Comparison of ENCODE assay signal across 18 cellular contexts in the genomic region with DNA sequence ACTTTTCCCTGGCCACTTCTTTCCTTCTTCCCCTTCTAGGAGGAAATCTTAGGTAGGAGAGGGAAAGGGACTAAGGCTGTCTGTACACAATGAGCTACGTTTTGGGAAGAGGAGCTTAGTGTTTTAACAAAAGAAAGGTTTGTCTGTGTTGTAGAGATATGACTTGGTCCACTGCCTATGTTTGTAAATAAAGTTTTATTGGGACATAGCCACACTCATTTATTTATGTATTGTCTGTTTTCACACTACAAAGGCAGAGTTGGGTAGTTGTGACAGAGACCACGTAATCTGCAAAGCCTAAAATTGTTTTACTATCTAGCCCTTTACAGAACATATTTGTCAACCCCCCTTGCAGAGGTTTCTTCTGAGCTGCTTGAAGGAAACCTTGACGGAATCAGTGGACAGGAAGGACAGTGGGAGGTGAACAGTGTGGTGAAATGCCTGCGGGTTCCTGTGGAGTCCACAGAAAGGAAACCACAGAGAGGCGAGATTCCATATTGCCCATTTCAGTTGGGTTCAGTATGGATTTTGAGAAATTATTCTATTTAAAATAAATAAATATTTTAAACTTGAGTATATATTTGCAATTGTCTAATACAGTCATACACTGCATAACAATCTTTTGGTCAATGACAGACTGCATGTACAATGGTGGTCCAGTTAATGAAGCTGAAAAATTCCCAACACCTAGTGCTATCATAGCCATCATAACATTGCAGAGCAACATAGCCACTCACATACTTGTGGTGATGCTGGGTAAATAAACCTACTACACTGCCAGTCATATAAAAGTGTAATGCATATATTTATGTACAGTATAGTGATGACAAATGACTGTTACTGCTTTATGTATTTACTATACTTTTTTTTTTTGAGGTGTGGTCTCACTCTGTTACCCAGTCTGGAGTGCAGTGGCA.
DNase-seq lines count a peak whose midpoint lies in the region; ATAC-seq, FAIRE-seq and TF ChIP-seq lines count a peak whose summit lies in the region.
"Had no signal": no experiment of that assay in that cellular context is flagged by ENCODE, and none has a peak within 500 bp of the region (broad histone marks: within the 10 kb centered on the region; RNA-seq: fewer than 3 reads in every experiment).

No MANE protein-coding gene starts in this region.

- ATAC-seq in PC-3 (peak; percentile 59), HG02852 (IDR thresholded peaks at IDR 0.05; ENCODE audit: unreplicated experiment) (no peak)

- no peaks in the 10 kb centered on the region for H3K9me3 ChIP-seq in PC-3 (ENCODE audit: low read length)

- H4K20me1 ChIP-seq in PC-3 (ENCODE audit: low read length): no peaks in the 10 kb centered on the region

- H3K9me3 Mint-ChIP-seq in neural crest cell: no peaks in the 10 kb centered on the region
- H3K9me3 Mint-ChIP-seq: CD4-positive, alpha-beta memory T cell had no signal

- H3K27me3 Mint-ChIP-seq in neural crest cell (ENCODE audit: low read depth): no peaks in the 10 kb centered on the region
- H3K27me3 Mint-ChIP-seq: CD4-positive, alpha-beta memory T cell had no signal

- no peak overlapping the region for H3K27ac ChIP-seq in PC-3 (ENCODE audit: low read length)

- no peak overlapping the region for H3K9ac ChIP-seq in PC-3 (ENCODE audit: low read length)

- BruUV-seq in PC-3 (replicated peaks; lab: Mats Ljungman, UMichigan): no TSS peak

- CTCF ChIA-PET in PC-3 (lab: Charles Lee): no interaction called here

- H3K79me2 ChIP-seq in PC-3 (ENCODE audit: low read length): no peaks in the 10 kb centered on the region

- no peaks in the 10 kb centered on the region for H3K4me1 Mint-ChIP-seq in neural crest cell

- FAIRE-seq in urothelium cell line (lab: Jason Lieb, UNC): no peak

- H2AFZ ChIP-seq in PC-3 (ENCODE audit: low read length): no peak overlapping the region

- no peaks in the 10 kb centered on the region for H3F3A ChIP-seq in PC-3 (ENCODE audit: low read length, unreplicated experiment)

- H3K4me2 ChIP-seq in PC-3 (ENCODE audit: low read length): no peak overlapping the region

- no peak overlapping the region for H3K4me3 Mint-ChIP-seq in neural crest cell
- H3K4me3 Mint-ChIP-seq: CD4-positive, alpha-beta memory T cell had no signal

- DNase-seq in Jurkat, Clone E6-1 (ENCODE audit: low read depth, low spot score): peak; percentile 4
- peak; percentile 31 for DNase-seq in PC-3
- peak; percentile 17 for DNase-seq in amniotic epithelial cell (ENCODE audit: low read depth)
- no peak for DNase-seq in neural crest cell (ENCODE audit: low read depth, low spot score)
- no peak for DNase-seq in urothelium cell line (ENCODE audit: low spot score)
- no peak for DNase-seq in DMS53 (lab: John Stamatoyannopoulos, UW)
- DNase-seq in HPDE6-E6E7 (ENCODE audit: extremely low spot score): no peak
- DNase-seq: ACHN; Calu3; CD4-positive, alpha-beta memory T cell; DMS79; HCEC 1CT; NCI-H1436 treated with DMSO at 0.1 percent for 48 hours; NCI-H2029 treated with DMSO at 0.1 percent for 48 hours; NCI-H748 treated with DMSO at 0.1 percent for 48 hours; SHP77 treated with DMSO at 0.1 percent for 48 hours; SW 1271 had no signal

- no peaks in the 10 kb centered on the region for H3K27me3 ChIP-seq in PC-3 (ENCODE audit: low read length)

- TF ChIP-seq CTCF in PC-3 (conservative IDR thresholded peaks at IDR 0.05; ENCODE audit: low read depth, low read length) (no peak), neural crest cell (conservative IDR thresholded peaks at IDR 0.05) (no peak)

- H3K4me3 ChIP-seq in Jurkat, Clone E6-1 (ENCODE audit: low read length): no peak overlapping the region
- H3K4me3 ChIP-seq in PC-3 (ENCODE audit: low read length): no peak overlapping the region

- POLR2A ChIA-PET in PC-3 (lab: Charles Lee; ENCODE audit: unreplicated experiment): no interaction called here

- H3K9me2 ChIP-seq in PC-3 (replicated peaks; ENCODE audit: low read length): no peaks in the 10 kb centered on the region

- intact Hi-C loops in PC-3 (cut with micrococcal nuclease): loop anchor here (10.0 kb wide), 1 partner anchor 189 kb away; no protein-coding TSS in a partner anchor

- H3K4me1 ChIP-seq in PC-3 (ENCODE audit: insufficient read depth, low read length): no peaks in the 10 kb centered on the region; the same call in 1 of the 2 replicates

- peak overlapping the region; percentile 8 for H3K27ac Mint-ChIP-seq in neural crest cell (ENCODE audit: unreplicated experiment)

- no peaks in the 10 kb centered on the region for H3K36me3 ChIP-seq in PC-3 (ENCODE audit: low read depth, low read length)

- H3K36me3 Mint-ChIP-seq in neural crest cell (ENCODE audit: low read depth): no peaks in the 10 kb centered on the region
- H3K36me3 Mint-ChIP-seq: CD4-positive, alpha-beta memory T cell had no signal

Comparison
In these comparisons a context has a peak if more than half of its experiments do, and no peak if none do; other contexts are left out.
1. DNase-seq: peak in Jurkat, Clone E6-1 (single experiment), PC-3 (single experiment) and amniotic epithelial cell (single experiment); none in neural crest cell (single experiment), urothelium cell line (single experiment), DMS53 (single experiment) and HPDE6-E6E7 (single experiment).